Comparison of ENCODE assay signal across 7 cellular contexts in the genomic region with DNA sequence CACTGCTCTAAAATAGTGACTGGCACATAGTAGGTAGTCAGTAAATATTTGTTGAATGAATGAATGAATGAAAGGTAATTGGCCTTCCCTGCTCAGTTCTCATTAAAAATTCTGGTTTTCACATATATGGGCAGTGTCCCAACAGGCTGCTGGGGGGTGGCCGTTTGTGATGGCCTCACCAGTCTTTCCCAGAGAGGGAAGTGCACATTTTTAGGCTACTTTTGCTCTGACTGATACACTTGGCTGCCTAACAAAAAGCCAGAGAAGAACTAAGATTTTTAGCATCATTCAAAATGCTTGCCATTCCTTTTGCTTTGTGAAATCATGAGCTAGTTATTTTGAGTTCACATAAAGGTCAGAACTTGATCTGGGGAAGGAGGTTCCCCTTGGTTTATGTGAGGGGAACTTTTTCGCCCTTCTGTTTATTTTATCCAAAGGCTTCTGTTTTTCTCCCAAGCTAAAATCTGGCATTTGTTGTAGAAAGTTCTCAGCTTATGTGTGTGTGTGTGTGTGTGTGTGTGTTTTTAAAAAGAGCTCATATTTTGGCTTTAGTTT.
DNase-seq lines count a peak whose midpoint lies in the region; TF ChIP-seq lines count a peak whose summit lies in the region.

No MANE protein-coding gene starts in this region.

- H3K27me3 ChIP-seq in subcutaneous abdominal adipose tissue (ENCODE audit: control insufficient read depth in 5 of 5, insufficient read depth in 4 of 5, low read length in 5 of 5): no peaks in the 10 kb centered on the region

- peak overlapping the region; percentile 77 for H3K27ac ChIP-seq in subcutaneous abdominal adipose tissue (ENCODE audit: low read depth, low read length)

- H3K4me3 ChIP-seq in astrocyte of the cerebellum (ENCODE audit: low read depth, low read length) (no peak overlapping the region), subcutaneous abdominal adipose tissue (ENCODE audit: low read depth in 1 of 5, low read length in 5 of 5) (no peak overlapping the region)

- peaks cover 67% of the 10 kb centered on the region for H3K4me1 Mint-ChIP-seq in HFFc6 (ENCODE audit: low read depth)

- DNase-seq in HFFc6: peak; percentile 98
- DNase-seq in astrocyte of the cerebellum (ENCODE audit: low read depth): peak; percentile 96
- peak; percentile 73 for DNase-seq in left kidney (ENCODE audit: low read depth, low spot score)
- DNase-seq in GM19240 (ENCODE audit: insufficient read length, low spot score): no peak
- no peak for DNase-seq in NCI-H187 treated with DMSO at 0.1 percent for 48 hours (lab: John Stamatoyannopoulos, UW)
- no peak for DNase-seq in anterior cingulate cortex (lab: John Stamatoyannopoulos, UW)

- H3K27me3 Mint-ChIP-seq in HFFc6 (ENCODE audit: insufficient read depth): no peaks in the 10 kb centered on the region; the same call in 1 of the 2 replicates

- TF ChIP-seq CTCF in HFFc6 (IDR thresholded peaks at IDR 0.05): no peak
- TF ChIP-seq CTCF in astrocyte of the cerebellum (IDR thresholded peaks at IDR 0.05; ENCODE audit: low read depth, low read length, missing control alignments): no peak

- H3K36me3 ChIP-seq in subcutaneous abdominal adipose tissue (ENCODE audit: control insufficient read depth in 5 of 5, insufficient read depth in 5 of 5, low read length in 5 of 5): no peaks in the 10 kb centered on the region

- peak overlapping the region in 1 of 5 donors; percentile 48 for H3K9ac ChIP-seq in subcutaneous abdominal adipose tissue (ENCODE audit: low read length in 5 of 5)

- peaks cover 3 to 22% (median 16%) of the 10 kb centered on the region in 5 donors for H3K4me1 ChIP-seq in subcutaneous abdominal adipose tissue (ENCODE audit: control insufficient read depth in 5 of 5, insufficient read depth in 5 of 5, low read length in 5 of 5)

- H3K9me3 Mint-ChIP-seq in HFFc6: no peaks in the 10 kb centered on the region

- peak overlapping the region; percentile 97 for H3K27ac Mint-ChIP-seq in HFFc6

- in situ Hi-C loops in astrocyte of the cerebellum (cut with HindIII; ENCODE audit: low sequenced_read_pairs): no loop called here

- H3K9me3 ChIP-seq in subcutaneous abdominal adipose tissue (ENCODE audit: control insufficient read depth in 5 of 5, low read length in 5 of 5): no peaks in the 10 kb centered on the region

- 0 out of 2 replicates have a peak, but pooled peaks cover 4% of the 10 kb centered on the region for H3K36me3 Mint-ChIP-seq in HFFc6 (ENCODE audit: low read depth)

- H3K4me3 Mint-ChIP-seq in HFFc6: peak overlapping the region; percentile 80

Comparison
In these comparisons a context has a peak if more than half of its experiments do, and no peak if none do; other contexts are left out.
1. DNase-seq: peak in HFFc6 (single experiment), astrocyte of the cerebellum (single experiment) and left kidney (single experiment); none in GM19240 (single experiment), NCI-H187 treated with DMSO at 0.1 percent for 48 hours (single experiment) and anterior cingulate cortex (0 of 58).